In the genomic region with DNA sequence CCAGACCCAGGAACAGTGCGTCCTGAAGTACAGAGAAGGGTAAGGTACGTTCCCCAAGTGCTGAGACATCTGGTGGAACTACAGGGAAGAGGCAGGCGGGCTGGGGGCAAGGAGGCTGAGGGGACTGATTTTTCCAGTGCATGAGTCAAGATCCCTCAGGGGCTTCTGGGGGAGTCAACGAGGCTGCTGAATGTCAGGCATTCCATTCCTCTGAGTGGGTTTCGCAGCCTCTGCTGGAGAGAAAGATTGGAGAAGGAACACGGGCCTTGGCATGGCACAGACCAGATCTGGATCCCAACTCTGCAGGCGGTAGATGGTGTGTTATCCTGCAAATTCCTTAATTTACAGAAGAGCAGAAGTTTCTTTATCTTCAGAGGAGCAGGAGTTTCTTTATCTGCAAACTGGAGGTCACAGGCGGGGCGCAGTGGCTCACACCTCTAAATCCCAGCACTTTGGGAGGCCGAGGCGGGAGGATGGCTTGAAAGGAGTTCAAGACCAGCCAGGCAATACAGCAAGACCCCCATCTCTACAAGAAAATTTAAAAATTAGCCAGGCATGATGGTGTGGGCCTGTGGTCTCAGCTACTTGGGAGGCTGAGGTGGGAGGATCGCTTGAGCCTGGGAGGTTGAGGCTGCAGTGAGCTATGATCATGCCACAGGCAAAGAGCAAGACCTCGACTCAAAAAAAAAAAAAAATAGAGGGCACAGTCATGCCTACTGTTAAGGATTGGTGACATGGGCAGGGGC, we compare ENCODE assay signal across 10 cellular contexts.
DNase-seq lines count a peak whose midpoint lies in the region; ATAC-seq and TF ChIP-seq lines count a peak whose summit lies in the region.
"Had no signal": no experiment of that assay in that cellular context is flagged by ENCODE, and none has a peak within 500 bp of the region (broad histone marks: within the 10 kb centered on the region; RNA-seq: fewer than 3 reads in every experiment).

No MANE protein-coding gene starts in this region.

- H3K4me3 Mint-ChIP-seq in activated CD4-positive, alpha-beta T cell treated with anti-CD3 and anti-CD28 coated beads, Interleukin-2, amount 10 ng/mL, durations not matched to agents 7 days and 5 days = no peak overlapping the region
- H3K4me3 Mint-ChIP-seq: activated CD4-positive, alpha-beta T cell treated with anti-CD3 and anti-CD28 coated beads, Interleukin-2, amount 10 ng/mL, durations not matched to agents 24 days and 14 days had no signal

- CTCF ChIA-PET in activated CD4-positive, alpha-beta T cell treated with anti-CD3 and anti-CD28 coated beads, Interleukin-2, amount 10 ng/mL, durations not matched to agents 7 days and 5 days (lab: Charles Lee) = no interaction called here

- DNase-seq in ELR (ENCODE audit: low read depth) (peak; percentile 100), SW480 (ENCODE audit: low spot score) (peak; percentile 64), glomerular visceral epithelial cell (ENCODE audit: extremely low spot score) (peak; percentile 91), psoas muscle (peak; percentile 73 to 74), midbrain (lab: John Stamatoyannopoulos, UW) (no peak), cortex of kidney (lab: John Stamatoyannopoulos, UW) (no peak)
- no peak for DNase-seq in activated CD4-positive, alpha-beta T cell treated with anti-CD3 and anti-CD28 coated beads, Interleukin-2, amount 10 ng/mL, durations not matched to agents 7 days and 5 days
- DNase-seq: activated CD4-positive, alpha-beta T cell treated with anti-CD3 and anti-CD28 coated beads, Interleukin-2, amount 10 ng/mL, durations not matched to agents 24 days and 14 days had no signal

- H3K4me3 ChIP-seq in psoas muscle = no peak overlapping the region

- H3K27ac Mint-ChIP-seq in activated CD4-positive, alpha-beta T cell treated with anti-CD3 and anti-CD28 coated beads, Interleukin-2, amount 10 ng/mL, durations not matched to agents 7 days and 5 days = no peak overlapping the region
- H3K27ac Mint-ChIP-seq: activated CD4-positive, alpha-beta T cell treated with anti-CD3 and anti-CD28 coated beads, Interleukin-2, amount 10 ng/mL, durations not matched to agents 24 days and 14 days had no signal

- no peaks in the 10 kb centered on the region for H3K4me1 ChIP-seq in psoas muscle

- H3K27me3 ChIP-seq in psoas muscle (ENCODE audit: insufficient read depth in 3 of 3, low read length in 2 of 3) = no peaks in the 10 kb centered on the region

- no peaks in the 10 kb centered on the region for H3K9me3 ChIP-seq in psoas muscle

- no peak overlapping the region for H3K27ac ChIP-seq in psoas muscle
- H3K27ac ChIP-seq: KMS-11 had no signal

- peak; percentile 57 to 80 (median 74) for ATAC-seq in psoas muscle
- ATAC-seq in GM18867 (IDR thresholded peaks at IDR 0.05; ENCODE audit: unreplicated experiment) = no peak

- intact Hi-C loops in psoas muscle (cut with DNase I) = no loop called here

- POLR2A ChIA-PET in activated CD4-positive, alpha-beta T cell treated with anti-CD3 and anti-CD28 coated beads, Interleukin-2, amount 10 ng/mL, durations not matched to agents 7 days and 5 days (lab: Charles Lee) = no interaction called here

- no peaks in the 10 kb centered on the region for H3K4me1 Mint-ChIP-seq in activated CD4-positive, alpha-beta T cell treated with anti-CD3 and anti-CD28 coated beads, Interleukin-2, amount 10 ng/mL, durations not matched to agents 7 days and 5 days
- H3K4me1 Mint-ChIP-seq: activated CD4-positive, alpha-beta T cell treated with anti-CD3 and anti-CD28 coated beads, Interleukin-2, amount 10 ng/mL, durations not matched to agents 24 days and 14 days had no signal

- no peaks in the 10 kb centered on the region for H3K27me3 Mint-ChIP-seq in activated CD4-positive, alpha-beta T cell treated with anti-CD3 and anti-CD28 coated beads, Interleukin-2, amount 10 ng/mL, durations not matched to agents 7 days and 5 days
- H3K27me3 Mint-ChIP-seq: activated CD4-positive, alpha-beta T cell treated with anti-CD3 and anti-CD28 coated beads, Interleukin-2, amount 10 ng/mL, durations not matched to agents 24 days and 14 days had no signal

- WGBS in psoas muscle, 3 donors = 69 to 75% (median 74%) methylated on average over 13 of the region's 13 CpGs

- H3K36me3 ChIP-seq in psoas muscle (ENCODE audit: insufficient read depth in 1 of 2, low read depth in 1 of 2) = no peaks in the 10 kb centered on the region

- peaks cover 3% of the 10 kb centered on the region for H3K36me3 Mint-ChIP-seq in activated CD4-positive, alpha-beta T cell treated with anti-CD3 and anti-CD28 coated beads, Interleukin-2, amount 10 ng/mL, durations not matched to agents 7 days and 5 days (ENCODE audit: low read depth)

- peak; percentile 7 for TF ChIP-seq CTCF in psoas muscle (IDR thresholded peaks at IDR 0.05)

- peaks cover 7% of the 10 kb centered on the region for H3K9me3 Mint-ChIP-seq in activated CD4-positive, alpha-beta T cell treated with anti-CD3 and anti-CD28 coated beads, Interleukin-2, amount 10 ng/mL, durations not matched to agents 7 days and 5 days

Comparison
In these comparisons a context has a peak if more than half of its experiments do, and no peak if none do; other contexts are left out.
1. DNase-seq: peak in ELR (single experiment), SW480 (single experiment), glomerular visceral epithelial cell (single experiment) and psoas muscle (2 of 2); none in midbrain (single experiment), cortex of kidney (single experiment) and activated CD4-positive, alpha-beta T cell treated with anti-CD3 and anti-CD28 coated beads, Interleukin-2, amount 10 ng/mL, durations not matched to agents 7 days and 5 days (single experiment).